In the genomic region with DNA sequence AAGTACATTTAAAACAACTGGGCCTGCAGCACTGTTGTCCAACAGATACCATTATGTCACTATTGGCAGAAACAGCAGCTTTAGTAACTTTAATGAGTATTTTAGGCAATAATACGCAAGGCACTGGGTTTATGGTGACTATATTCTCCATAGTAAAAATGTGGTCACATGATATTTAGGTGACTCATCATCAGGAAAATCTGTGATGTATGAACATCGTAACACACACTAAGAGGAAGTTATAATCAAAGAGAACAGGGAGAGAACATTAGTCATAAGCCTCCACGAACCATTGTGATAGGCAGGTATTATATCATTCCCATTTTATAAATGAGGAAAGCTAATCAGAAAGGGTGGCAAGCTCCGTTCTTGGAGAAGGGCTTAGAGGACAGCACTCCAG, we compare ENCODE assay signal across 9 cellular contexts. TPM values are rescaled to one million over a fixed set of nuclear protein-coding genes. Genes with fewer than 3 reads are reported as not detected.
DNase-seq lines count a peak whose midpoint lies in the region; ATAC-seq and TF ChIP-seq lines count a peak whose summit lies in the region.
"Had no signal": no experiment of that assay in that cellular context is flagged by ENCODE, and none has a peak within 500 bp of the region (broad histone marks: within the 10 kb centered on the region; RNA-seq: fewer than 3 reads in every experiment).

No MANE protein-coding gene starts in this region.

- H4K20me1 ChIP-seq in hepatocyte (ENCODE audit: insufficient read depth, poor library complexity, severe bottlenecking), result peaks cover 3% of the 10 kb centered on the region

- no peaks in the 10 kb centered on the region for H3K9me3 ChIP-seq in hepatocyte (ENCODE audit: low read depth)

- H3K4me3 ChIP-seq in HFF-Myc (replicated peaks; ENCODE audit: low read depth, low read length), result no peak overlapping the region
- no peak overlapping the region for H3K4me3 ChIP-seq in hepatocyte

- H3K36me3 ChIP-seq in hepatocyte (replicated peaks; ENCODE audit: insufficient read depth, low read depth), result no peaks in the 10 kb centered on the region

- DNase-seq in A172 (ENCODE audit: low spot score), result peak; percentile 82
- peak; percentile 60 for DNase-seq in HFF-Myc (ENCODE audit: extremely low read depth, low read depth)
- DNase-seq in amniotic epithelial cell (ENCODE audit: low read depth), result peak; percentile 73
- DNase-seq in hepatocyte (ENCODE audit: low spot score), result peak; percentile 35
- no peak for DNase-seq in midbrain (lab: John Stamatoyannopoulos, UW)
- DNase-seq in iPS-NIHi7 (ENCODE audit: extremely low spot score), result no peak
- DNase-seq: NCI-H1048 had no signal

- no peak for TF ChIP-seq CTCF in HFF-Myc (IDR thresholded peaks at IDR 0.05; ENCODE audit: low read depth, low read length, missing control alignments)
- no peak for TF ChIP-seq CTCF in hepatocyte (IDR thresholded peaks at IDR 0.05; ENCODE audit: poor library complexity)

- H3K27ac ChIP-seq in hepatocyte, result peak overlapping the region; percentile 45

- no peaks in the 10 kb centered on the region for H3K9me2 ChIP-seq in hepatocyte (replicated peaks; ENCODE audit: insufficient read depth)

- ATAC-seq in HG02885 (IDR thresholded peaks at IDR 0.05; ENCODE audit: poor library complexity, unreplicated experiment) (no peak), HG02642 (IDR thresholded peaks at IDR 0.05; ENCODE audit: poor library complexity, unreplicated experiment) (no peak)

- whole genome bisulfite sequencing in hepatocyte (ENCODE audit: low lambda C conversion rate, missing lambda C conversion rate), result 56% methylated on average over 4 of the region's 4 CpGs

- peaks cover 86% of the 10 kb centered on the region for H3K79me2 ChIP-seq in hepatocyte

- no peak overlapping the region for H3K4me2 ChIP-seq in hepatocyte

- no peaks in the 10 kb centered on the region for H3K27me3 ChIP-seq in hepatocyte

- no peak overlapping the region for H2AFZ ChIP-seq in hepatocyte

- no peaks in the 10 kb centered on the region for H3K4me1 ChIP-seq in hepatocyte (ENCODE audit: insufficient read depth)

RNA-seq across cellular contexts. Expression of gene RAPH1, which starts 36.9 kb away (rescaled TPM):
- total RNA-seq in A172 (2014; rRNA removed; shearing (Covaris generic)), result 11.2 and 15.5 TPM in 2 replicates
- total RNA-seq in hepatocyte, result 14.6 and 22.1 TPM in 2 replicates
- 8.3 and 12.9 TPM in 2 replicates for polyA plus RNA-seq in hepatocyte

Comparison
In these comparisons a context has a peak if more than half of its experiments do, and no peak if none do; other contexts are left out.
1. DNase-seq: peak in A172 (single experiment), HFF-Myc (single experiment), amniotic epithelial cell (single experiment) and hepatocyte (single experiment); none in midbrain (single experiment) and iPS-NIHi7 (single experiment).